ENCODE assay signal across 8 cellular contexts in the genomic region with DNA sequence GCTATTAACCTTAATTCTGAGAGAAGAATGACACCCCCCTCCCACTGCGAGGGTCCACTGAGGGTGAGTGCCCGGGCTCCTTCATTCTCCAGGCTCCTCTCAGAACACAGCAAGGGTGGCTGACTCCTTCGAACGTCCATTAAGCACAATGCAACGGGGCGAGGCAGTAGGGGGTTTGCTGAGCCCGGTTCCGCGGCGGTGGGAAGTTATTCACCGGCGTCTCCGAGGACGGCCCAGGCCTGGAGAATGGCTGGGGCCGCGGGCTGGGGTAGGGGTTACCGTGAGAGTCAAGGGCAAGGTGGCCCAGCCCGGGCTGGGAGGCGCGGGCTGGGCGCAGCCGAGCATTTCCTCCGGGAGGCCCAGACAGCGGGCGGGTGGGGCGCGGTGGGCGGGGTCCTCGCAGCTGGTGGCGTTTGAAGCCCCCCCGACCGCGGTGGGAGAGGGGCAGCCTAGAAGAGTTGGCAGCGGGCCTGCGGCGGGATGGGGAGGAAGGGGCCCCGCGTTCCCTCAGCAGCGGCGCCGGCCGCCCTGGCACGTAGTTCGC. TPM values are rescaled to one million over a fixed set of nuclear protein-coding genes. Genes with fewer than 3 reads are reported as not detected.
DNase-seq lines count a peak whose midpoint lies in the region; ATAC-seq, FAIRE-seq and TF ChIP-seq lines count a peak whose summit lies in the region.

No MANE protein-coding gene starts in this region.

- peak overlapping the region; percentile 90 for H3K4me3 Mint-ChIP-seq in activated CD4-positive, alpha-beta T cell treated with anti-CD3 and anti-CD28 coated beads, Interleukin-2, amount 10 ng/mL, durations not matched to agents 24 days and 14 days
- peak overlapping the region; percentile 89 to 91 for H3K4me3 Mint-ChIP-seq in effector memory CD8-positive, alpha-beta T cell

- WGBS in A549 (ENCODE audit: missing lambda C conversion rate) = 2% methylated on average over 21 of the region's 44 CpGs
- 1% methylated on average over 24 to 33 of the region's 44 CpGs for WGBS in mesodermal cell (ENCODE audit: insufficient coverage in 2 of 2), 2 experiments

- DNase-seq in A549 (ENCODE audit: low read depth in 1 of 2, low spot score in 1 of 2) = peak in 1 of 2 experiments; percentile 43
- DNase-seq in activated CD4-positive, alpha-beta T cell treated with anti-CD3 and anti-CD28 coated beads, Interleukin-2, amount 10 ng/mL, durations not matched to agents 24 days and 14 days = peak; percentile 86
- DNase-seq in effector memory CD8-positive, alpha-beta T cell = peak in 2 of 3 experiments; percentile 43 to 49
- DNase-seq in stimulated activated naive CD4-positive, alpha-beta T cell treated with Interleukin-2 at 50 U/mL for 16 hours (lab: John Stamatoyannopoulos, UW) = peak; percentile 51
- no peak for DNase-seq in retina

- no peak for TF ChIP-seq CTCF in A549 (IDR thresholded peaks at IDR 0.05)

- H3K9ac ChIP-seq in HUES6 (ENCODE audit: low read length) = peak overlapping the region; percentile 86

- H3K36me3 ChIP-seq in HUES6 (ENCODE audit: control insufficient read depth, insufficient read depth, low read length) (0 out of 2 replicates have a peak, but pooled peaks cover 3% of the 10 kb centered on the region), mesodermal cell (ENCODE audit: control insufficient read depth, insufficient read depth, low read length) (peaks cover 7% of the 10 kb centered on the region)

- intact Hi-C loops in activated CD4-positive, alpha-beta T cell treated with anti-CD3 and anti-CD28 coated beads, Interleukin-2, amount 10 ng/mL, durations not matched to agents 24 days and 14 days (cut with micrococcal nuclease) = loop anchor here (5.0 kb wide), 3 partner anchors 58 to 547 kb away; a partner anchor contains a TSS

- peaks cover 16% of the 10 kb centered on the region for H3K27me3 ChIP-seq in HUES6 (ENCODE audit: control insufficient read depth, insufficient read depth, low read length)

- CTCF ChIA-PET in A549 (lab: Yijun Ruan, JAX) = interaction anchor here (0.6 to 3.7 kb wide), 15 partner anchors 9 to 708 kb away, joined by 3 to 18 read pairs (median 4); no protein-coding TSS in a partner anchor

- H3K27me3 Mint-ChIP-seq in activated CD4-positive, alpha-beta T cell treated with anti-CD3 and anti-CD28 coated beads, Interleukin-2, amount 10 ng/mL, durations not matched to agents 24 days and 14 days = no peaks in the 10 kb centered on the region
- H3K27me3 Mint-ChIP-seq in effector memory CD8-positive, alpha-beta T cell = no peaks in the 10 kb centered on the region

- H3K4me1 ChIP-seq in A549 (peaks cover 24% of the 10 kb centered on the region), HUES6 (ENCODE audit: control insufficient read depth, insufficient read depth, low read length) (peaks cover 19% of the 10 kb centered on the region), mesodermal cell (ENCODE audit: control insufficient read depth, insufficient read depth, low read length, poor library complexity, severe bottlenecking) (peaks cover 10% of the 10 kb centered on the region)

- no peak for TF ChIP-seq EP300 in A549 (IDR thresholded peaks at IDR 0.05)

- H3K36me3 Mint-ChIP-seq in activated CD4-positive, alpha-beta T cell treated with anti-CD3 and anti-CD28 coated beads, Interleukin-2, amount 10 ng/mL, durations not matched to agents 24 days and 14 days (ENCODE audit: low read depth) = peaks cover 21% of the 10 kb centered on the region
- H3K36me3 Mint-ChIP-seq in effector memory CD8-positive, alpha-beta T cell (ENCODE audit: insufficient read depth) = peaks cover 50% of the 10 kb centered on the region

- peak overlapping the region; percentile 81 for H3K4me2 ChIP-seq in A549

- H3K27ac ChIP-seq in A549 (peak overlapping the region; percentile 94), HUES6 (ENCODE audit: low read depth, low read length) (peak overlapping the region; percentile 70; the same call in 1 of the 2 replicates), mesodermal cell (ENCODE audit: low read depth, low read length, severe bottlenecking) (peak overlapping the region; percentile 89)

- ATAC-seq in A549 (peak; percentile 5 to 41; a peak in 4 of 6 replicates), GM18861 (IDR thresholded peaks at IDR 0.05; ENCODE audit: unreplicated experiment) (peak; percentile 1)
- ATAC-seq in effector memory CD8-positive, alpha-beta T cell (replicated peaks) = no peak

- no peak; a peak in 1 of 5 replicates for TF ChIP-seq RAD21 in A549 (conservative IDR thresholded peaks at IDR 0.05 in 1 of 2, IDR thresholded peaks at IDR 0.05 in 1 of 2)

- H3K27ac Mint-ChIP-seq in activated CD4-positive, alpha-beta T cell treated with anti-CD3 and anti-CD28 coated beads, Interleukin-2, amount 10 ng/mL, durations not matched to agents 24 days and 14 days = peak overlapping the region; percentile 92
- H3K27ac Mint-ChIP-seq in effector memory CD8-positive, alpha-beta T cell = peak overlapping the region; percentile 91 to 94

- H3K4me1 Mint-ChIP-seq in activated CD4-positive, alpha-beta T cell treated with anti-CD3 and anti-CD28 coated beads, Interleukin-2, amount 10 ng/mL, durations not matched to agents 24 days and 14 days = peaks cover 40% of the 10 kb centered on the region
- H3K4me1 Mint-ChIP-seq in effector memory CD8-positive, alpha-beta T cell (ENCODE audit: low read depth in 2 of 2) = peaks cover 38 to 42% of the 10 kb centered on the region in 2 donors

- TF ChIP-seq POLR2A in A549 (IDR thresholded peaks at IDR 0.05; ENCODE audit: low read length) = no peak

- H3K4me3 ChIP-seq in A549 (peak overlapping the region; percentile 71), HUES6 (ENCODE audit: low read depth, low read length) (peak overlapping the region; percentile 93), mesodermal cell (ENCODE audit: extremely low read depth, insufficient read depth, low read length, poor library complexity, severe bottlenecking) (peak overlapping the region; percentile 70)

- POLR2A ChIA-PET in A549 (lab: Yijun Ruan, JAX) = interaction anchor here (0.9 to 2.0 kb wide), 13 partner anchors 10 to 124 kb away, joined by 3 to 41 read pairs (median 5); no protein-coding TSS in a partner anchor

- peaks cover 10% of the 10 kb centered on the region for H3K9me3 Mint-ChIP-seq in activated CD4-positive, alpha-beta T cell treated with anti-CD3 and anti-CD28 coated beads, Interleukin-2, amount 10 ng/mL, durations not matched to agents 24 days and 14 days
- H3K9me3 Mint-ChIP-seq in effector memory CD8-positive, alpha-beta T cell = no peaks in the 10 kb centered on the region

- no peak for FAIRE-seq in A549 (lab: Jason Lieb, UNC)

- H3K9me3 ChIP-seq in A549 = peaks cover 4% of the 10 kb centered on the region; the same call in 1 of the 3 replicates
- peaks cover 6% of the 10 kb centered on the region; the same call in 1 of the 2 replicates for H3K9me3 ChIP-seq in HUES6 (ENCODE audit: control insufficient read depth, insufficient read depth, low read depth, low read length)
- no peaks in the 10 kb centered on the region for H3K9me3 ChIP-seq in mesodermal cell (ENCODE audit: control insufficient read depth, low read length)

TF ChIP-seq in A549, 52 proteins besides CTCF, POLR2A, EP300 and RAD21:
- TF ChIP-seq, protein P1, sequence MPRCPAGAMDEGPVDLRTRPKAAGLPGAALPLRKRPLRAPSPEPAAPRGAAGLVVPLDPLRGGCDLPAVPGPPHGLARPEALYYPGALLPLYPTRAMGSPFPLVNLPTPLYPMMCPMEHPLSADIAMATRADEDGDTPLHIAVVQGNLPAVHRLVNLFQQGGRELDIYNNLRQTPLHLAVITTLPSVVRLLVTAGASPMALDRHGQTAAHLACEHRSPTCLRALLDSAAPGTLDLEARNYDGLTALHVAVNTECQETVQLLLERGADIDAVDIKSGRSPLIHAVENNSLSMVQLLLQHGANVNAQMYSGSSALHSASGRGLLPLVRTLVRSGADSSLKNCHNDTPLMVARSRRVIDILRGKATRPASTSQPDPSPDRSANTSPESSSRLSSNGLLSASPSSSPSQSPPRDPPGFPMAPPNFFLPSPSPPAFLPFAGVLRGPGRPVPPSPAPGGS (IDR thresholded peaks at IDR 0.05) = peak; percentile 26; the same call in 1 of the 3 replicates
- TF ChIP-seq, protein P2, sequence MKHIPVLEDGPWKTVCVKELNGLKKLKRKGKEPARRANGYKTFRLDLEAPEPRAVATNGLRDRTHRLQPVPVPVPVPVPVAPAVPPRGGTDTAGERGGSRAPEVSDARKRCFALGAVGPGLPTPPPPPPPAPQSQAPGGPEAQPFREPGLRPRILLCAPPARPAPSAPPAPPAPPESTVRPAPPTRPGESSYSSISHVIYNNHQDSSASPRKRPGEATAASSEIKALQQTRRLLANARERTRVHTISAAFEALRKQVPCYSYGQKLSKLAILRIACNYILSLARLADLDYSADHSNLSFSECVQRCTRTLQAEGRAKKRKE (CRISPR knock-in tag; IDR thresholded peaks at IDR 0.05; ENCODE audit: low read depth) = no peak
- TF ChIP-seq HOXB13 (CRISPR knock-in tag; IDR thresholded peaks at IDR 0.05; ENCODE audit: low read depth) (no peak), RNF2 (IDR thresholded peaks at IDR 0.05; ENCODE audit: borderline replicate concordance, low read depth) (no peak), HOXA7 (CRISPR knock-in tag; IDR thresholded peaks at IDR 0.05) (no peak), RARB (CRISPR knock-in tag; IDR thresholded peaks at IDR 0.05) (no peak)

RNA-seq across cellular contexts. Expression of a gene that starts 1.1 kb away (rescaled TPM):
- polyA plus RNA-seq in A549 (2011; rRNA removed) (53.5 and 67.0 TPM in 2 replicates), A549 (2017; fragmentation: RNase III; extraction: RNeasy Plus Mini Kit Qiagen cat#74134 plus additional on column Dnase treatment) (42.7 to 53.5 TPM (median 52.5 TPM) in 3 replicates)
- polyA plus RNA-seq in A549 (2012; cell fraction: cytosol; rRNA removed) = 15.0 and 19.2 TPM in 2 replicates
- 14.2 and 14.3 TPM in 2 replicates for polyA plus RNA-seq in A549 (2012; cell fraction: nucleus; rRNA removed)
- 38.8 and 42.3 TPM in 2 replicates for polyA minus RNA-seq in A549 (2011; rRNA and poly(A)+ RNA removed)
- 122 and 135 TPM in 2 replicates for total RNA-seq in activated CD4-positive, alpha-beta T cell treated with anti-CD3 and anti-CD28 coated beads, Interleukin-2, amount 10 ng/mL, durations not matched to agents 24 days and 14 days
- polyA plus RNA-seq in mesodermal cell (2013, experiment 1 of 2) = 45.0 TPM
- 49.5 TPM for polyA plus RNA-seq in mesodermal cell (2013, experiment 2 of 2)
